ENCODE assay signal across 18 cellular contexts in the genomic region with DNA sequence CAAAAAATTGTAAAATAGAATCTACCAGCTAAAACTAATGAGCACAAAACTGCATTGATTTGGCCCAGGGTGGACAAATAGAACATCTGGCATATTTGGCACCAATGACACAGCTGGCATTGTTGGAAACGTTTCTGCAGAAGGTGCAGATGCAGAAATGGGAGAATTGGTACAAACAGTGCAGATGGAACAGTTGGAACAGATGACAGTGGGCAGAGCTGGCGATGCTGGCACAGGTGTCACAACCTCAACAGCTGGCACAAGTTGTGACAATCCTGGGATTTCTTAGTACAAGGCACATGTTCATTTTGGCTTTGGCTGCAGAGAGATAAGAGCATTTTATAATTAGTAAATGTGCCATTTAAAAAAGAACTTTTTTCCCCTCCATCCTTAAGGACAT.
"Had no signal": no experiment of that assay in that cellular context is flagged by ENCODE, and none has a peak within 500 bp of the region (broad histone marks: within the 10 kb centered on the region; RNA-seq: fewer than 3 reads in every experiment).

No MANE protein-coding gene starts in this region.

- ATAC-seq: activated CD8-positive, alpha-beta T cell treated with anti-CD3 and anti-CD28 coated beads for 36 hours; activated naive CD4-positive, alpha-beta T cell treated with anti-CD3 and anti-CD28 coated beads, Interleukin-2, amount 50 U/mL, for 72 hours; activated T-cell treated with anti-CD3 and anti-CD28 coated beads, Interleukin-2, amount 50 U/mL, for 4 hours; activated T-helper 17 cell treated with anti-CD3 and anti-CD28 coated beads, Interleukin-2, amount 50 U/mL, for 72 hours; sciatic nerve; stimulated activated effector memory CD8-positive, alpha-beta T cell treated with anti-CD3 and anti-CD28 coated beads, Interleukin-12 subunit alpha, Interleukin-12 subunit beta, amount 100 ng/mL, for 72 hours had no signal

- DNase-seq: activated CD4-positive, alpha-beta T cell treated with anti-CD3 and anti-CD28 coated beads for 1 hour; activated CD4-positive, alpha-beta T cell treated with anti-CD3 and anti-CD28 coated beads, Interleukin-2, amount 10 ng/mL, durations not matched to agents 7 days and 5 days; activated CD8-positive, alpha-beta T cell treated with anti-CD3 and anti-CD28 coated beads for 36 hours; activated T-cell treated with anti-CD3 and anti-CD28 coated beads, Interleukin-2, amount 50 U/mL, for 4 hours; dermis blood vessel endothelial cell; effector CD4-positive, alpha-beta T cell; foreskin melanocyte; islet precursor cell; left ventricle myocardium inferior; retina; small intestine; stimulated activated CD4-positive, alpha-beta T cell treated with anti-CD3 and anti-CD28 coated beads, Interleukin-4, amount 100 ng/mL, for 24 hours; T-helper 9 cell; upper lobe of left lung had no signal
